25 cellular contexts compared by ENCODE assay signal in genomic region chr21:31900121-31900895, GRCh38. TPM values are rescaled to one million over a fixed set of nuclear protein-coding genes. Genes with fewer than 3 reads are reported as not detected.
DNase-seq lines count a peak whose midpoint lies in the region; ATAC-seq, FAIRE-seq and TF ChIP-seq lines count a peak whose summit lies in the region.
"Had no signal": no experiment of that assay in that cellular context is flagged by ENCODE, and none has a peak within 500 bp of the region (broad histone marks: within the 10 kb centered on the region; RNA-seq: fewer than 3 reads in every experiment).

No MANE protein-coding gene starts in this region.

- DNase-seq in Calu3 (peak; percentile 29), SW480 (ENCODE audit: low spot score) (peak; percentile 79), left colon (peak; percentile 61 to 79), pancreas (peak; percentile 70 to 88 (median 84)), MCF 10A (ENCODE audit: unreplicated experiment) (no peak), GM19239 (ENCODE audit: insufficient read length, low spot score) (no peak)
- no peak for DNase-seq in stimulated activated naive CD8-positive, alpha-beta T cell treated with anti-CD3 and anti-CD28 coated beads, Interleukin-15, Interleukin-2, amounts not matched to agents 100 U/mL and 50 U/mL, for 24 hours
- DNase-seq: activated B cell treated with CpG ODN at 0.5 μM for 24 hours; activated CD4-positive, alpha-beta memory T cell treated with anti-CD3 and anti-CD28 coated beads, Interleukin-2, amount 10 ng/mL, durations not matched to agents 7 days and 5 days; activated naive CD4-positive, alpha-beta T cell; activated T-cell treated with anti-CD3 and anti-CD28 coated beads for 4 hours; amniotic stem cell; C1 segment of cervical spinal cord; foreskin keratinocyte; hippocampal formation; midbrain; NCI-H1092; NCI-H2029; stimulated activated CD8-positive, alpha-beta memory T cell treated with anti-CD3 and anti-CD28 coated beads, Interleukin-4, amount 100 ng/mL, for 48 hours had no signal

- POLR2A ChIA-PET in MCF 10A (lab: Yijun Ruan, JAX): no interaction called here

- BruUV-seq in Calu3 (replicated peaks; lab: Mats Ljungman, UMichigan) (no TSS peak), MCF 10A (replicated peaks; lab: Mats Ljungman, UMichigan) (no TSS peak)

- peak overlapping the region in 2 of 4 donors; percentile 8 to 19 for H3K4me3 ChIP-seq in pancreas
- H3K4me3 ChIP-seq: cardiac muscle cell, SK-N-MC, vagina had no signal

- H3K9me3 Mint-ChIP-seq in Calu3 (ENCODE audit: low read depth, unreplicated experiment): no peaks in the 10 kb centered on the region
- H3K9me3 Mint-ChIP-seq in MCF 10A (ENCODE audit: unreplicated experiment): peaks cover 7% of the 10 kb centered on the region
- H3K9me3 Mint-ChIP-seq: activated B cell treated with CpG ODN at 0.5 μM for 24 hours; activated CD4-positive, alpha-beta memory T cell treated with anti-CD3 and anti-CD28 coated beads, Interleukin-2, amount 10 ng/mL, durations not matched to agents 7 days and 5 days had no signal

- CTCF ChIA-PET in Calu3 (lab: Charles Lee) (interaction anchor here (2.1 kb wide), 1 partner anchor 11 kb away, joined by 8 read pairs; no protein-coding TSS in a partner anchor), MCF 10A (lab: Yijun Ruan, JAX) (interaction anchor here (0.7 to 2.0 kb wide), 3 partner anchors 11 to 250 kb away, joined by 3 to 10 read pairs (median 4); no protein-coding TSS in a partner anchor)

- no peaks in the 10 kb centered on the region for H3K36me3 ChIP-seq in pancreas
- H3K36me3 ChIP-seq: cardiac muscle cell, vagina had no signal

- WGBS in pancreas, 2 donors: 13 to 18% methylated on average over 15 of the region's 15 CpGs

- H3K27me3 ChIP-seq in pancreas: no peaks in the 10 kb centered on the region
- H3K27me3 ChIP-seq: cardiac muscle cell, foreskin keratinocyte, vagina had no signal

- H3K4me3 Mint-ChIP-seq in Calu3 (ENCODE audit: low read depth, unreplicated experiment) (peak overlapping the region; percentile 15), MCF 10A (ENCODE audit: unreplicated experiment) (no peak overlapping the region)
- H3K4me3 Mint-ChIP-seq: activated B cell treated with CpG ODN at 0.5 μM for 24 hours; activated CD4-positive, alpha-beta memory T cell treated with anti-CD3 and anti-CD28 coated beads, Interleukin-2, amount 10 ng/mL, durations not matched to agents 7 days and 5 days had no signal

- peak overlapping the region; percentile 89 to 96 (median 96) for H3K27ac ChIP-seq in pancreas
- H3K27ac ChIP-seq: cardiac muscle cell, foreskin keratinocyte, KMS-11, SK-N-MC, vagina had no signal

- intact Hi-C loops in Calu3 (cut with micrococcal nuclease; ENCODE audit: unreplicated experiment): no loop called here
- intact Hi-C loops in left colon (cut with DNase I, micrococcal nuclease): no loop called here
- intact Hi-C loops in pancreas (cut with DNase I): loop anchor here in 1 of 3 donors (2.0 kb wide), 1 partner anchor 26 kb away; no protein-coding TSS in a partner anchor
- intact Hi-C loops in MCF 10A (cut with micrococcal nuclease): no loop called here

- FAIRE-seq in pancreas (lab: Jason Lieb, UNC) (no peak), GM19239 (lab: Jason Lieb, UNC) (no peak)
- FAIRE-seq: keratinocyte had no signal

- no peaks in the 10 kb centered on the region for H3K9me3 ChIP-seq in pancreas
- H3K9me3 ChIP-seq: vagina had no signal

- H3K4me1 ChIP-seq in pancreas: peaks cover 45 to 61% (median 54%) of the 10 kb centered on the region in 3 donors
- H3K4me1 ChIP-seq: vagina had no signal

- H3K4me1 Mint-ChIP-seq in Calu3 (ENCODE audit: low read depth, unreplicated experiment) (peaks cover 24% of the 10 kb centered on the region), MCF 10A (ENCODE audit: insufficient read depth, unreplicated experiment) (no peaks in the 10 kb centered on the region)
- H3K4me1 Mint-ChIP-seq: activated B cell treated with CpG ODN at 0.5 μM for 24 hours; activated CD4-positive, alpha-beta memory T cell treated with anti-CD3 and anti-CD28 coated beads, Interleukin-2, amount 10 ng/mL, durations not matched to agents 7 days and 5 days had no signal

- H3K27me3 Mint-ChIP-seq in Calu3 (ENCODE audit: unreplicated experiment): no peaks in the 10 kb centered on the region
- H3K27me3 Mint-ChIP-seq in MCF 10A (ENCODE audit: insufficient read depth, unreplicated experiment): peaks cover 10% of the 10 kb centered on the region
- H3K27me3 Mint-ChIP-seq: activated CD4-positive, alpha-beta memory T cell treated with anti-CD3 and anti-CD28 coated beads, Interleukin-2, amount 10 ng/mL, durations not matched to agents 7 days and 5 days had no signal

- H3K27ac Mint-ChIP-seq in Calu3 (ENCODE audit: unreplicated experiment) (peak overlapping the region; percentile 20), MCF 10A (ENCODE audit: low read depth, unreplicated experiment) (no peak overlapping the region)
- H3K27ac Mint-ChIP-seq: activated B cell treated with CpG ODN at 0.5 μM for 24 hours; activated CD4-positive, alpha-beta memory T cell treated with anti-CD3 and anti-CD28 coated beads, Interleukin-2, amount 10 ng/mL, durations not matched to agents 7 days and 5 days had no signal

- ATAC-seq in left colon (peak; percentile 85), pancreas (peak; percentile 86 to 93 (median 90)), GM18909 (IDR thresholded peaks at IDR 0.05; ENCODE audit: poor library complexity, unreplicated experiment) (no peak)
- ATAC-seq in stimulated activated naive CD8-positive, alpha-beta T cell treated with anti-CD3 and anti-CD28 coated beads, Interleukin-15, Interleukin-2, amounts not matched to agents 100 U/mL and 50 U/mL, for 24 hours: no peak
- ATAC-seq: foreskin keratinocyte had no signal

- no peak for TF ChIP-seq CTCF in Calu3 (IDR thresholded peaks at IDR 0.05; ENCODE audit: unreplicated experiment)
- no peak for TF ChIP-seq CTCF in pancreas (IDR thresholded peaks at IDR 0.05)
- TF ChIP-seq CTCF in MCF 10A (IDR thresholded peaks at IDR 0.05; ENCODE audit: unreplicated experiment): no peak

- H3K36me3 Mint-ChIP-seq in Calu3 (ENCODE audit: insufficient read depth, unreplicated experiment): no peaks in the 10 kb centered on the region
- H3K36me3 Mint-ChIP-seq in MCF 10A (ENCODE audit: insufficient read depth, unreplicated experiment): peaks cover 7% of the 10 kb centered on the region

RNA-seq across cellular contexts. Expression of gene HUNK, which starts 27.5 kb away (rescaled TPM):
- total RNA-seq in Calu3 (2022) (2.3 and 5.0 TPM in 2 replicates), left colon (1 to 10 TPM; 7.1 to 9.0 TPM), pancreas (10 to 100 TPM in 2 of 6 donors, 1 to 10 TPM in 4; 5.8 to 17.0 (median 9.7) TPM), MCF 10A (2022) (not detected in 2 replicates)
- 1 to 10 TPM; 2.6 TPM for polyA plus RNA-seq in pancreas

Comparison
In these comparisons a context has a peak if more than half of its experiments do, and no peak if none do; other contexts are left out.
1. DNase-seq: peak in Calu3 (single experiment), SW480 (single experiment), left colon (2 of 2) and pancreas (6 of 6); none in MCF 10A (single experiment), stimulated activated naive CD8-positive, alpha-beta T cell treated with anti-CD3 and anti-CD28 coated beads, Interleukin-15, Interleukin-2, amounts not matched to agents 100 U/mL and 50 U/mL, for 24 hours (single experiment) and GM19239 (single experiment).
2. ATAC-seq: peak in left colon (single experiment) and pancreas (4 of 4); none in stimulated activated naive CD8-positive, alpha-beta T cell treated with anti-CD3 and anti-CD28 coated beads, Interleukin-15, Interleukin-2, amounts not matched to agents 100 U/mL and 50 U/mL, for 24 hours (single experiment) and GM18909 (single experiment).